1 cellular context compared by ENCODE assay signal in the genomic region with DNA sequence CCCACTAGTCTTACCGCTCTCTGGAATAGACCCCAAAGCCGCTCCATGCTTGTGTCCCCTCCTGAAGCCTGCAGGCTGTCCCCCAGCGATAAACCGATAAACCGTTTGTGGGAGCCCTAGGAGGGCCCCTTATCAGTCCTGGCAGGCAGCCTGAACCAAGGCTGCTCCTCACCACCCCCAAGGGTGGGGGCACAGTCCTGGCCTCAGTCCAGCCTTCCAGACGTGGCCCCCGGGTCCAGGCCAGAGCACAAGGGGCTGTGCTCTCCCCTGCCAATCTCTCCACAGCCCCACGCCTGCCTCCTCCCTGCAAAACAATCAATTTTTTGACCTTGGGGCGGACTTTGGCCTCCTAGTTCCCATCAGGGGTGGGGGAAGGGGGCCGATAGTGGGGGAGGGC.
A peak's percentile ranks its signal among the peaks of the same experiment; 100 is the strongest.
TF ChIP-seq lines count a peak whose summit lies in the region.

A gene (minus strand): TSS at position 90 of the 397 bp plus-strand sequence. CDS start 43 bp downstream, at position 47.

TF ChIP-seq in K562, 482 proteins besides CTCF, POLR2A, EP300 and RAD21 (continued from another document):
- TF ChIP-seq ZNF507 (tag; conservative IDR thresholded peaks at IDR 0.05) (no peak), HNRNPL (IDR thresholded peaks at IDR 0.05; ENCODE audit: low read depth, low read length) (no peak), SNIP1 (IDR thresholded peaks at IDR 0.05; ENCODE audit: low read depth) (no peak), ARNT (IDR thresholded peaks at IDR 0.05) (peak; percentile 64 to 78; a peak in 3 of 4 replicates), NCOR1 (IDR thresholded peaks at IDR 0.05) (peak; percentile 98), ARID1B (IDR thresholded peaks at IDR 0.05) (peak; percentile 99), CREM (IDR thresholded peaks at IDR 0.05; ENCODE audit: low read depth) (peak; percentile 61), MECOM (CRISPR knock-in tag; IDR thresholded peaks at IDR 0.05) (no peak), KLF6 (CRISPR knock-in tag; IDR thresholded peaks at IDR 0.05; ENCODE audit: borderline replicate concordance) (peak; percentile 69; the same call in 1 of the 2 replicates), SAP30 (IDR thresholded peaks at IDR 0.05; ENCODE audit: borderline replicate concordance, insufficient read depth, low read depth, low read length, poor library complexity, severe bottlenecking) (no peak), NR2C2 (CRISPR knock-in tag; IDR thresholded peaks at IDR 0.05) (no peak), NR2C2 (tag; IDR thresholded peaks at IDR 0.05) (no peak), ZC3H4 (CRISPR knock-in tag; IDR thresholded peaks at IDR 0.05; ENCODE audit: borderline replicate concordance) (no peak), MED1 (CRISPR knock-in tag; IDR thresholded peaks at IDR 0.05; ENCODE audit: borderline replicate concordance) (no peak), ESRRB (CRISPR knock-in tag; IDR thresholded peaks at IDR 0.05; ENCODE audit: borderline replicate concordance) (no peak), KDM5B (IDR thresholded peaks at IDR 0.05; ENCODE audit: insufficient replicate concordance, low read depth, low read length) (peak; percentile 16), HDGF (IDR thresholded peaks at IDR 0.05) (no peak), HDAC2 (IDR thresholded peaks at IDR 0.05) (peak; percentile 72), SMAD1 (IDR thresholded peaks at IDR 0.05; ENCODE audit: low read depth, low read length, partially characterized antibody) (peak; percentile 93), MAFG (tag; conservative IDR thresholded peaks at IDR 0.05) (no peak), RBFOX2 (IDR thresholded peaks at IDR 0.05; ENCODE audit: low read depth, low read length) (peak; percentile 51), KLF16 (IDR thresholded peaks at IDR 0.05) (peak; percentile 97), SIN3B (IDR thresholded peaks at IDR 0.05; ENCODE audit: low read depth) (no peak), MAFK (IDR thresholded peaks at IDR 0.05; ENCODE audit: low read length) (0 out of 2 replicates have a peak, but pooled peaks have one; percentile 23), ZNF717 (CRISPR knock-in tag; IDR thresholded peaks at IDR 0.05) (no peak), TAF7 (tag; IDR thresholded peaks at IDR 0.05) (no peak), BRD9 (IDR thresholded peaks at IDR 0.05; ENCODE audit: low read depth, partially characterized antibody) (peak; percentile 49), TGIF2 (CRISPR knock-in tag; IDR thresholded peaks at IDR 0.05) (no peak), ATF7 (IDR thresholded peaks at IDR 0.05) (peak; percentile 28; the same call in 1 of the 2 replicates), MTF1 (CRISPR knock-in tag; IDR thresholded peaks at IDR 0.05; ENCODE audit: borderline replicate concordance) (no peak), EHMT2 (IDR thresholded peaks at IDR 0.05) (no peak)
- TF ChIP-seq, protein P1, sequence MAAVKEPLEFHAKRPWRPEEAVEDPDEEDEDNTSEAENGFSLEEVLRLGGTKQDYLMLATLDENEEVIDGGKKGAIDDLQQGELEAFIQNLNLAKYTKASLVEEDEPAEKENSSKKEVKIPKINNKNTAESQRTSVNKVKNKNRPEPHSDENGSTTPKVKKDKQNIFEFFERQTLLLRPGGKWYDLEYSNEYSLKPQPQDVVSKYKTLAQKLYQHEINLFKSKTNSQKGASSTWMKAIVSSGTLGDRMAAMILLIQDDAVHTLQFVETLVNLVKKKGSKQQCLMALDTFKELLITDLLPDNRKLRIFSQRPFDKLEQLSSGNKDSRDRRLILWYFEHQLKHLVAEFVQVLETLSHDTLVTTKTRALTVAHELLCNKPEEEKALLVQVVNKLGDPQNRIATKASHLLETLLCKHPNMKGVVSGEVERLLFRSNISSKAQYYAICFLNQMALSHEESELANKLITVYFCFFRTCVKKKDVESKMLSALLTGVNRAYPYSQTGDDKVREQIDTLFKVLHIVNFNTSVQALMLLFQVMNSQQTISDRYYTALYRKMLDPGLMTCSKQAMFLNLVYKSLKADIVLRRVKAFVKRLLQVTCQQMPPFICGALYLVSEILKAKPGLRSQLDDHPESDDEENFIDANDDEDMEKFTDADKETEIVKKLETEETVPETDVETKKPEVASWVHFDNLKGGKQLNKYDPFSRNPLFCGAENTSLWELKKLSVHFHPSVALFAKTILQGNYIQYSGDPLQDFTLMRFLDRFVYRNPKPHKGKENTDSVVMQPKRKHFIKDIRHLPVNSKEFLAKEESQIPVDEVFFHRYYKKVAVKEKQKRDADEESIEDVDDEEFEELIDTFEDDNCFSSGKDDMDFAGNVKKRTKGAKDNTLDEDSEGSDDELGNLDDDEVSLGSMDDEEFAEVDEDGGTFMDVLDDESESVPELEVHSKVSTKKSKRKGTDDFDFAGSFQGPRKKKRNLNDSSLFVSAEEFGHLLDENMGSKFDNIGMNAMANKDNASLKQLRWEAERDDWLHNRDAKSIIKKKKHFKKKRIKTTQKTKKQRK (IDR thresholded peaks at IDR 0.05; ENCODE audit: borderline replicate concordance, low read depth, low read length), result no peak
- TF ChIP-seq, protein P2, sequence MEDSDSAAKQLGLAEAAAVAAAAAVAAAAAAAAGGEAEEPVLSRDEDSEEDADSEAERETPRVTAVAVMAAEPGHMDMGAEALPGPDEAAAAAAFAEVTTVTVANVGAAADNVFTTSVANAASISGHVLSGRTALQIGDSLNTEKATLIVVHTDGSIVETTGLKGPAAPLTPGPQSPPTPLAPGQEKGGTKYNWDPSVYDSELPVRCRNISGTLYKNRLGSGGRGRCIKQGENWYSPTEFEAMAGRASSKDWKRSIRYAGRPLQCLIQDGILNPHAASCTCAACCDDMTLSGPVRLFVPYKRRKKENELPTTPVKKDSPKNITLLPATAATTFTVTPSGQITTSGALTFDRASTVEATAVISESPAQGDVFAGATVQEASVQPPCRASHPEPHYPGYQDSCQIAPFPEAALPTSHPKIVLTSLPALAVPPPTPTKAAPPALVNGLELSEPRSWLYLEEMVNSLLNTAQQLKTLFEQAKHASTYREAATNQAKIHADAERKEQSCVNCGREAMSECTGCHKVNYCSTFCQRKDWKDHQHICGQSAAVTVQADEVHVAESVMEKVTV (CRISPR knock-in tag; IDR thresholded peaks at IDR 0.05), result no peak
- TF ChIP-seq, protein P3, sequence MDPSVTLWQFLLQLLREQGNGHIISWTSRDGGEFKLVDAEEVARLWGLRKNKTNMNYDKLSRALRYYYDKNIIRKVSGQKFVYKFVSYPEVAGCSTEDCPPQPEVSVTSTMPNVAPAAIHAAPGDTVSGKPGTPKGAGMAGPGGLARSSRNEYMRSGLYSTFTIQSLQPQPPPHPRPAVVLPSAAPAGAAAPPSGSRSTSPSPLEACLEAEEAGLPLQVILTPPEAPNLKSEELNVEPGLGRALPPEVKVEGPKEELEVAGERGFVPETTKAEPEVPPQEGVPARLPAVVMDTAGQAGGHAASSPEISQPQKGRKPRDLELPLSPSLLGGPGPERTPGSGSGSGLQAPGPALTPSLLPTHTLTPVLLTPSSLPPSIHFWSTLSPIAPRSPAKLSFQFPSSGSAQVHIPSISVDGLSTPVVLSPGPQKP (CRISPR knock-in tag; IDR thresholded peaks at IDR 0.05), result no peak
- TF ChIP-seq, protein P4, sequence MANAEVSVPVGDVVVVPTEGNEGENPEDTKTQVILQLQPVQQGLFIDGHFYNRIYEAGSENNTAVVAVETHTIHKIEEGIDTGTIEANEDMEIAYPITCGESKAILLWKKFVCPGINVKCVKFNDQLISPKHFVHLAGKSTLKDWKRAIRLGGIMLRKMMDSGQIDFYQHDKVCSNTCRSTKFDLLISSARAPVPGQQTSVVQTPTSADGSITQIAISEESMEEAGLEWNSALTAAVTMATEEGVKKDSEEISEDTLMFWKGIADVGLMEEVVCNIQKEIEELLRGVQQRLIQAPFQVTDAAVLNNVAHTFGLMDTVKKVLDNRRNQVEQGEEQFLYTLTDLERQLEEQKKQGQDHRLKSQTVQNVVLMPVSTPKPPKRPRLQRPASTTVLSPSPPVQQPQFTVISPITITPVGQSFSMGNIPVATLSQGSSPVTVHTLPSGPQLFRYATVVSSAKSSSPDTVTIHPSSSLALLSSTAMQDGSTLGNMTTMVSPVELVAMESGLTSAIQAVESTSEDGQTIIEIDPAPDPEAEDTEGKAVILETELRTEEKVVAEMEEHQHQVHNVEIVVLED (CRISPR knock-in tag; IDR thresholded peaks at IDR 0.05), result peak; percentile 41; the same call in 1 of the 2 replicates
- TF ChIP-seq, protein P5, sequence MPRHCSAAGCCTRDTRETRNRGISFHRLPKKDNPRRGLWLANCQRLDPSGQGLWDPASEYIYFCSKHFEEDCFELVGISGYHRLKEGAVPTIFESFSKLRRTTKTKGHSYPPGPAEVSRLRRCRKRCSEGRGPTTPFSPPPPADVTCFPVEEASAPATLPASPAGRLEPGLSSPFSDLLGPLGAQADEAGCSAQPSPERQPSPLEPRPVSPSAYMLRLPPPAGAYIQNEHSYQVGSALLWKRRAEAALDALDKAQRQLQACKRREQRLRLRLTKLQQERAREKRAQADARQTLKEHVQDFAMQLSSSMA (CRISPR knock-in tag; IDR thresholded peaks at IDR 0.05), result no peak
- TF ChIP-seq, protein P6, sequence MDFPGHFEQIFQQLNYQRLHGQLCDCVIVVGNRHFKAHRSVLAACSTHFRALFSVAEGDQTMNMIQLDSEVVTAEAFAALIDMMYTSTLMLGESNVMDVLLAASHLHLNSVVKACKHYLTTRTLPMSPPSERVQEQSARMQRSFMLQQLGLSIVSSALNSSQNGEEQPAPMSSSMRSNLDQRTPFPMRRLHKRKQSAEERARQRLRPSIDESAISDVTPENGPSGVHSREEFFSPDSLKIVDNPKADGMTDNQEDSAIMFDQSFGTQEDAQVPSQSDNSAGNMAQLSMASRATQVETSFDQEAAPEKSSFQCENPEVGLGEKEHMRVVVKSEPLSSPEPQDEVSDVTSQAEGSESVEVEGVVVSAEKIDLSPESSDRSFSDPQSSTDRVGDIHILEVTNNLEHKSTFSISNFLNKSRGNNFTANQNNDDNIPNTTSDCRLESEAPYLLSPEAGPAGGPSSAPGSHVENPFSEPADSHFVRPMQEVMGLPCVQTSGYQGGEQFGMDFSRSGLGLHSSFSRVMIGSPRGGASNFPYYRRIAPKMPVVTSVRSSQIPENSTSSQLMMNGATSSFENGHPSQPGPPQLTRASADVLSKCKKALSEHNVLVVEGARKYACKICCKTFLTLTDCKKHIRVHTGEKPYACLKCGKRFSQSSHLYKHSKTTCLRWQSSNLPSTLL (IDR thresholded peaks at IDR 0.05), result peak; percentile 72; the same call in 1 of the 2 replicates
- TF ChIP-seq, protein P7, sequence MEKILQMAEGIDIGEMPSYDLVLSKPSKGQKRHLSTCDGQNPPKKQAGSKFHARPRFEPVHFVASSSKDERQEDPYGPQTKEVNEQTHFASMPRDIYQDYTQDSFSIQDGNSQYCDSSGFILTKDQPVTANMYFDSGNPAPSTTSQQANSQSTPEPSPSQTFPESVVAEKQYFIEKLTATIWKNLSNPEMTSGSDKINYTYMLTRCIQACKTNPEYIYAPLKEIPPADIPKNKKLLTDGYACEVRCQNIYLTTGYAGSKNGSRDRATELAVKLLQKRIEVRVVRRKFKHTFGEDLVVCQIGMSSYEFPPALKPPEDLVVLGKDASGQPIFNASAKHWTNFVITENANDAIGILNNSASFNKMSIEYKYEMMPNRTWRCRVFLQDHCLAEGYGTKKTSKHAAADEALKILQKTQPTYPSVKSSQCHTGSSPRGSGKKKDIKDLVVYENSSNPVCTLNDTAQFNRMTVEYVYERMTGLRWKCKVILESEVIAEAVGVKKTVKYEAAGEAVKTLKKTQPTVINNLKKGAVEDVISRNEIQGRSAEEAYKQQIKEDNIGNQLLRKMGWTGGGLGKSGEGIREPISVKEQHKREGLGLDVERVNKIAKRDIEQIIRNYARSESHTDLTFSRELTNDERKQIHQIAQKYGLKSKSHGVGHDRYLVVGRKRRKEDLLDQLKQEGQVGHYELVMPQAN (IDR thresholded peaks at IDR 0.05; ENCODE audit: borderline replicate concordance), result no peak
- TF ChIP-seq, protein P8, sequence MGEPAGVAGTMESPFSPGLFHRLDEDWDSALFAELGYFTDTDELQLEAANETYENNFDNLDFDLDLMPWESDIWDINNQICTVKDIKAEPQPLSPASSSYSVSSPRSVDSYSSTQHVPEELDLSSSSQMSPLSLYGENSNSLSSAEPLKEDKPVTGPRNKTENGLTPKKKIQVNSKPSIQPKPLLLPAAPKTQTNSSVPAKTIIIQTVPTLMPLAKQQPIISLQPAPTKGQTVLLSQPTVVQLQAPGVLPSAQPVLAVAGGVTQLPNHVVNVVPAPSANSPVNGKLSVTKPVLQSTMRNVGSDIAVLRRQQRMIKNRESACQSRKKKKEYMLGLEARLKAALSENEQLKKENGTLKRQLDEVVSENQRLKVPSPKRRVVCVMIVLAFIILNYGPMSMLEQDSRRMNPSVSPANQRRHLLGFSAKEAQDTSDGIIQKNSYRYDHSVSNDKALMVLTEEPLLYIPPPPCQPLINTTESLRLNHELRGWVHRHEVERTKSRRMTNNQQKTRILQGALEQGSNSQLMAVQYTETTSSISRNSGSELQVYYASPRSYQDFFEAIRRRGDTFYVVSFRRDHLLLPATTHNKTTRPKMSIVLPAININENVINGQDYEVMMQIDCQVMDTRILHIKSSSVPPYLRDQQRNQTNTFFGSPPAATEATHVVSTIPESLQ (CRISPR knock-in tag; IDR thresholded peaks at IDR 0.05), result no peak
